In genomic region chr19:12034610-12035009, GRCh38 we compare ENCODE assay signal across 1 cellular context.
TF ChIP-seq lines count a peak whose summit lies in the region.

No MANE protein-coding gene starts in this region.

TF ChIP-seq in WTC11, 78 proteins besides CTCF, POLR2A, EP300 and RAD21 (continued from another document):
- TF ChIP-seq ZNF532 (CRISPR knock-in tag; IDR thresholded peaks at IDR 0.05; ENCODE audit: borderline replicate concordance) = no peak
- TF ChIP-seq NFYB (CRISPR knock-in tag; conservative IDR thresholded peaks at IDR 0.05; ENCODE audit: low read depth) = no peak
- TF ChIP-seq MYBL2 (CRISPR knock-in tag; IDR thresholded peaks at IDR 0.05) = no peak
